Comparison of ENCODE assay signal across 32 cellular contexts in the genomic region with DNA sequence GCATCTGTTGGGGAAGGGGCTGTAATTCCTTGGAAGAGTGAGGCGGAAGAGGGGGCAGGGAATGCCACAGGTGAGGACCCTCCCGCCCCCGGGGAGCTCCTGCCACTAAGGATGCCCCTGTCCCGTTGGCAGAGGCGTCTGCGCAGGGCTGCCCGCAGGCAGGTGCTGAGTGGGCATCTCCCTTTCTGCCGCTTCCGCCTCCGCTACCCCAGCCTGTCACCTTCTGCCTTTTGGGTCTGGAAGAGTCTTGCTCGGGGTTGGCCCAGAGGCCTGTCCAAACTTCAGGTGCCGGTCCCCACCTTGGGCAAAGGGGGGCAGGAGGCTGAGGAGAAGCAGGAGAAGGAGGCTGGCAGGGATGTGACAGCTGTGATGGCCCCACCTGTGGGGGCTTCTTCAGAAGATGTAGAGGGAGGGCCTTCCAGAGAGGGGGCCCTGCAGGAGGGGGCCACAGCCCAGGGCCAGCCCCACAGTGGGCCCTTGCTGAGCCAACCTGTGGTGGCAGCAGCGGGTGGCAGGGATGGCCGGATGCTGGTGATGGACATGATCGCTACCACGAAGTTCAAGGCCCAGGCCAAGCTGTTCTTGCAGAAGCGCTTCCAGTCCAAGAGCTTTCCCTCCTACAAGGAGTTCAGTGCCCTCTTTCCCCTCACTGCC. TPM values are rescaled to one million over a fixed set of nuclear protein-coding genes. Genes with fewer than 3 reads are reported as not detected.
"Had no signal": no experiment of that assay in that cellular context is flagged by ENCODE, and none has a peak within 500 bp of the region (broad histone marks: within the 10 kb centered on the region; RNA-seq: fewer than 3 reads in every experiment).

No MANE protein-coding gene starts in this region.

- H3K4me1 Mint-ChIP-seq: activated CD4-positive, alpha-beta T cell treated with anti-CD3 and anti-CD28 coated beads for 36 hours; activated CD4-positive, alpha-beta T cell treated with anti-CD3 and anti-CD28 coated beads, Interleukin-2, amount 10 ng/mL, durations not matched to agents 7 days and 5 days had no signal

- DNase-seq: activated CD4-positive, alpha-beta T cell treated with anti-CD3 and anti-CD28 coated beads for 36 hours; activated CD4-positive, alpha-beta T cell treated with anti-CD3 and anti-CD28 coated beads, Interleukin-2, amount 10 ng/mL, durations not matched to agents 7 days and 5 days; activated CD4-positive, alpha-beta T cell treated with anti-CD3 and anti-CD28 coated beads, Interleukin-2, amount 50 U/mL, for 48 hours; activated CD8-positive, alpha-beta T cell treated with anti-CD3 and anti-CD28 coated beads, Interleukin-2, amount 10 ng/mL, durations not matched to agents 7 days and 5 days; activated gamma-delta T cell treated with Interleukin-2 at 50 U/mL for 16 hours; activated naive CD4-positive, alpha-beta T cell treated with anti-CD3 and anti-CD28 coated beads for 36 hours; activated T-cell treated with anti-CD3 and anti-CD28 coated beads, Interleukin-2, amount 50 U/mL, for 24 hours; adrenal gland; body of pancreas; Karpas-422; KBM-7; MG63; NCI-H1048; NCI-H1105 treated with DMSO at 0.1 percent for 48 hours; NCI-H1436; NCI-H1694; NCI-H1930; NCI-H2081 treated with DMSO at 0.1 percent for 48 hours; NCI-H226; NCI-H446 treated with DMSO at 0.1 percent for 48 hours; NCI-H524; PC-3; Peyer's patch; RPMI8226; SHP77 treated with DMSO at 0.1 percent for 48 hours; SK-N-SH had no signal

- H3K4me3 ChIP-seq: adrenal gland, body of pancreas, breast epithelium, MG63, Peyer's patch, SJSA1 had no signal

- H3K4me2 ChIP-seq: SK-N-SH had no signal

- H3K36me3 Mint-ChIP-seq: activated naive CD4-positive, alpha-beta T cell treated with anti-CD3 and anti-CD28 coated beads, Interleukin-2, amount 50 U/mL, for 72 hours had no signal

- H3K4me3 Mint-ChIP-seq: activated CD4-positive, alpha-beta T cell treated with anti-CD3 and anti-CD28 coated beads for 36 hours; activated CD4-positive, alpha-beta T cell treated with anti-CD3 and anti-CD28 coated beads, Interleukin-2, amount 10 ng/mL, durations not matched to agents 7 days and 5 days; activated CD8-positive, alpha-beta T cell treated with anti-CD3 and anti-CD28 coated beads, Interleukin-2, amount 10 ng/mL, durations not matched to agents 7 days and 5 days; activated naive CD4-positive, alpha-beta T cell treated with anti-CD3 and anti-CD28 coated beads for 36 hours; activated T-cell treated with anti-CD3 and anti-CD28 coated beads, Interleukin-2, amount 50 U/mL, for 24 hours; T-helper 1 cell treated with Interleukin-12 subunit alpha and Interleukin-12 subunit beta and Interleukin-4 antibody, amounts not matched to agents 30 μg/mL and 1 μg/mL, for 36 hours; T-helper 2 cell treated with Interferon-gamma antibody and Interleukin-4, amounts not matched to agents 5 μg/mL and 100 μg/mL, for 36 hours had no signal

- H3K4me1 ChIP-seq: adrenal gland, breast epithelium, Peyer's patch, SJSA1 had no signal

- H3K9ac ChIP-seq: SK-N-SH had no signal

- H3K27ac ChIP-seq: adrenal gland, body of pancreas, breast epithelium, Peyer's patch, SJSA1 had no signal

- H3K27me3 Mint-ChIP-seq: activated T-cell treated with anti-CD3 and anti-CD28 coated beads, Interleukin-2, amount 50 U/mL, for 24 hours had no signal

- H3K27ac Mint-ChIP-seq: activated CD4-positive, alpha-beta T cell treated with anti-CD3 and anti-CD28 coated beads for 36 hours; activated CD4-positive, alpha-beta T cell treated with anti-CD3 and anti-CD28 coated beads, Interleukin-2, amount 10 ng/mL, durations not matched to agents 7 days and 5 days; activated CD8-positive, alpha-beta T cell treated with anti-CD3 and anti-CD28 coated beads, Interleukin-2, amount 10 ng/mL, durations not matched to agents 7 days and 5 days; activated naive CD4-positive, alpha-beta T cell treated with anti-CD3 and anti-CD28 coated beads for 36 hours; activated naive CD4-positive, alpha-beta T cell treated with anti-CD3 and anti-CD28 coated beads, Interleukin-2, amount 50 U/mL, for 72 hours; activated T-cell treated with anti-CD3 and anti-CD28 coated beads, Interleukin-2, amount 50 U/mL, for 24 hours; T-helper 1 cell treated with Interleukin-12 subunit alpha and Interleukin-12 subunit beta and Interleukin-4 antibody, amounts not matched to agents 30 μg/mL and 1 μg/mL, for 36 hours; T-helper 2 cell treated with Interferon-gamma antibody and Interleukin-4, amounts not matched to agents 5 μg/mL and 100 μg/mL, for 36 hours had no signal

- H3K36me3 ChIP-seq: adrenal gland, breast epithelium, MG63, Peyer's patch, SJSA1 had no signal

- H3K9me3 ChIP-seq: adrenal gland, body of pancreas, breast epithelium, MG63, Peyer's patch, SJSA1, SK-N-SH had no signal

- H3K9me3 Mint-ChIP-seq: activated CD4-positive, alpha-beta T cell treated with anti-CD3 and anti-CD28 coated beads, Interleukin-2, amount 10 ng/mL, durations not matched to agents 7 days and 5 days; activated naive CD4-positive, alpha-beta T cell treated with anti-CD3 and anti-CD28 coated beads for 36 hours; activated naive CD4-positive, alpha-beta T cell treated with anti-CD3 and anti-CD28 coated beads, Interleukin-2, amount 50 U/mL, for 72 hours; activated T-cell treated with anti-CD3 and anti-CD28 coated beads, Interleukin-2, amount 50 U/mL, for 24 hours; T-helper 1 cell treated with Interleukin-12 subunit alpha and Interleukin-12 subunit beta and Interleukin-4 antibody, amounts not matched to agents 30 μg/mL and 1 μg/mL, for 36 hours; T-helper 2 cell treated with Interferon-gamma antibody and Interleukin-4, amounts not matched to agents 5 μg/mL and 100 μg/mL, for 36 hours had no signal

- H3K27me3 ChIP-seq: adrenal gland, body of pancreas, breast epithelium, MG63, Peyer's patch had no signal

RNA-seq across cellular contexts. Expression of a gene that starts 10.0 kb away (rescaled TPM):
- total RNA-seq: activated CD4-positive, alpha-beta T cell treated with anti-CD3 and anti-CD28 coated beads for 36 hours; activated CD4-positive, alpha-beta T cell treated with anti-CD3 and anti-CD28 coated beads, Interleukin-2, amount 10 ng/mL, durations not matched to agents 7 days and 5 days; activated CD8-positive, alpha-beta T cell treated with anti-CD3 and anti-CD28 coated beads, Interleukin-2, amount 10 ng/mL, durations not matched to agents 7 days and 5 days; activated naive CD4-positive, alpha-beta T cell treated with anti-CD3 and anti-CD28 coated beads for 36 hours; activated naive CD4-positive, alpha-beta T cell treated with anti-CD3 and anti-CD28 coated beads, Interleukin-2, amount 50 U/mL, for 72 hours; body of pancreas; breast epithelium; cardiac septum; PC-3; SJSA1 had no signal
- polyA plus RNA-seq: adrenal gland, SK-N-SH had no signal
